21 cellular contexts compared by ENCODE assay signal in genomic region chr6:104969785-104970581, GRCh38. TPM values are rescaled to one million over a fixed set of nuclear protein-coding genes. Genes with fewer than 3 reads are reported as not detected.
DNase-seq lines count a peak whose midpoint lies in the region; ATAC-seq and TF ChIP-seq lines count a peak whose summit lies in the region.
"Had no signal": no experiment of that assay in that cellular context is flagged by ENCODE, and none has a peak within 500 bp of the region (broad histone marks: within the 10 kb centered on the region; RNA-seq: fewer than 3 reads in every experiment).

No MANE protein-coding gene starts in this region.

- H3K4me2 ChIP-seq in neural progenitor cell = peak overlapping the region; percentile 71
- H3K4me2 ChIP-seq: PC-9 had no signal

- no peaks in the 10 kb centered on the region for H3K9me3 Mint-ChIP-seq in neural progenitor cell
- H3K9me3 Mint-ChIP-seq: naive thymus-derived CD4-positive, alpha-beta T cell had no signal

- no peak overlapping the region for H2AFZ ChIP-seq in neural progenitor cell (replicated peaks)
- H2AFZ ChIP-seq: PC-9 had no signal

- H4K20me1 ChIP-seq in neural progenitor cell (ENCODE audit: low read depth) = peaks cover 26% of the 10 kb centered on the region
- H4K20me1 ChIP-seq: BLaER1 treated with 17β-estradiol and CSF1 and Interleukin-3, amounts not matched to agents 10 nM and 100 nM had no signal

- intact Hi-C loops in lower lobe of right lung (cut with DNase I) = no loop called here

- H3K36me3 Mint-ChIP-seq in neural progenitor cell = peaks cover 2% of the 10 kb centered on the region
- H3K36me3 Mint-ChIP-seq: naive thymus-derived CD4-positive, alpha-beta T cell had no signal

- TF ChIP-seq CTCF in choroid plexus epithelial cell (conservative IDR thresholded peaks at IDR 0.05; ENCODE audit: low read depth, low read length) (no peak), neural progenitor cell (IDR thresholded peaks at IDR 0.05) (no peak), lower lobe of right lung (IDR thresholded peaks at IDR 0.05) (no peak)

- no peaks in the 10 kb centered on the region for H3K27me3 Mint-ChIP-seq in neural progenitor cell (ENCODE audit: insufficient read depth, low read depth)

- H3K27me3 ChIP-seq in neural progenitor cell (no peaks in the 10 kb centered on the region), lower lobe of right lung (ENCODE audit: low read depth) (no peaks in the 10 kb centered on the region), H7 (ENCODE audit: control insufficient read depth, insufficient read depth, low read length) (no peaks in the 10 kb centered on the region)
- H3K27me3 ChIP-seq: BLaER1 treated with 17β-estradiol and CSF1 and Interleukin-3, amounts not matched to agents 10 nM and 100 nM; upper lobe of left lung had no signal

- DNase-seq in HCEC 1CT = peak; percentile 33
- DNase-seq in NCI-H69 (lab: John Stamatoyannopoulos, UW) = peak; percentile 22
- peak; percentile 4 for DNase-seq in choroid plexus epithelial cell (ENCODE audit: low read depth)
- DNase-seq in neural progenitor cell (ENCODE audit: low spot score) = peak; percentile 53
- no peak for DNase-seq in lower lobe of right lung
- DNase-seq in H7 = no peak
- DNase-seq in MV-4-11 (lab: John Stamatoyannopoulos, UW) = no peak
- DNase-seq: activated naive CD4-positive, alpha-beta T cell treated with anti-CD3 and anti-CD28 coated beads, Interleukin-2, amount 50 U/mL, for 16 hours; activated T-cell treated with anti-CD3 and anti-CD28 coated beads for 4 hours; naive thymus-derived CD4-positive, alpha-beta T cell; NCI-H2029; NCI-H510A treated with DMSO at 0.1 percent for 48 hours; PC-9; stimulated activated CD4-positive, alpha-beta T cell treated with anti-CD3 and anti-CD28 coated beads, Interleukin-12 subunit alpha, Interleukin-12 subunit beta, amount 100 ng/mL, for 4 hours; stimulated activated naive CD4-positive, alpha-beta T cell treated with Interleukin-2 at 50 U/mL for 16 hours; upper lobe of left lung had no signal

- peak overlapping the region; percentile 61 for H3K27ac Mint-ChIP-seq in neural progenitor cell
- H3K27ac Mint-ChIP-seq: naive thymus-derived CD4-positive, alpha-beta T cell had no signal

- H3K4me3 Mint-ChIP-seq in neural progenitor cell = peak overlapping the region; percentile 31
- H3K4me3 Mint-ChIP-seq: naive thymus-derived CD4-positive, alpha-beta T cell had no signal

- no peak overlapping the region for H3K4me3 ChIP-seq in choroid plexus epithelial cell (ENCODE audit: low read depth, low read length)
- H3K4me3 ChIP-seq in neural progenitor cell = peak overlapping the region; percentile 31
- H3K4me3 ChIP-seq in lower lobe of right lung = no peak overlapping the region
- no peak overlapping the region for H3K4me3 ChIP-seq in H7 (ENCODE audit: insufficient read depth, low read depth, low read length)
- H3K4me3 ChIP-seq: BLaER1 treated with 17β-estradiol and CSF1 and Interleukin-3, amounts not matched to agents 10 nM and 100 nM; coronary artery; PC-9; upper lobe of left lung had no signal

- H3K9me3 ChIP-seq in neural progenitor cell (ENCODE audit: low read depth) = no peaks in the 10 kb centered on the region
- H3K9me3 ChIP-seq in lower lobe of right lung = no peaks in the 10 kb centered on the region
- H3K9me3 ChIP-seq: BLaER1 treated with 17β-estradiol and CSF1 and Interleukin-3, amounts not matched to agents 10 nM and 100 nM; upper lobe of left lung had no signal

- peaks cover 47% of the 10 kb centered on the region for H3F3A ChIP-seq in neural progenitor cell (ENCODE audit: low read depth)

- ATAC-seq in lower lobe of right lung (no peak), HG03139 (IDR thresholded peaks at IDR 0.05; ENCODE audit: unreplicated experiment) (no peak)
- ATAC-seq: naive thymus-derived CD4-positive, alpha-beta T cell had no signal

- H3K4me1 Mint-ChIP-seq in neural progenitor cell = peaks cover 28% of the 10 kb centered on the region
- H3K4me1 Mint-ChIP-seq: naive thymus-derived CD4-positive, alpha-beta T cell had no signal

- peak overlapping the region; percentile 89 for H3K27ac ChIP-seq in neural progenitor cell
- no peak overlapping the region for H3K27ac ChIP-seq in lower lobe of right lung
- H3K27ac ChIP-seq: BLaER1 treated with 17β-estradiol and CSF1 and Interleukin-3, amounts not matched to agents 10 nM and 100 nM; coronary artery; PC-9; upper lobe of left lung had no signal

- peaks cover 6% of the 10 kb centered on the region for H3K36me3 ChIP-seq in neural progenitor cell
- H3K36me3 ChIP-seq in lower lobe of right lung = no peaks in the 10 kb centered on the region
- no peaks in the 10 kb centered on the region; the same call in 1 of the 2 replicates for H3K36me3 ChIP-seq in H7 (replicated peaks; ENCODE audit: control insufficient read depth, insufficient read depth, low read length)
- H3K36me3 ChIP-seq: BLaER1 treated with 17β-estradiol and CSF1 and Interleukin-3, amounts not matched to agents 10 nM and 100 nM; upper lobe of left lung had no signal

- H3K4me1 ChIP-seq in neural progenitor cell (peaks cover 43% of the 10 kb centered on the region), lower lobe of right lung (no peaks in the 10 kb centered on the region)
- H3K4me1 ChIP-seq: upper lobe of left lung had no signal

- no peak overlapping the region for H3K9ac ChIP-seq in neural progenitor cell
- H3K9ac ChIP-seq: BLaER1 treated with 17β-estradiol and CSF1 and Interleukin-3, amounts not matched to agents 10 nM and 100 nM had no signal

- H3K79me2 ChIP-seq in neural progenitor cell (ENCODE audit: low read depth) = peaks cover 100% of the 10 kb centered on the region

RNA-seq across cellular contexts. Expression of gene LIN28B, which starts 13.1 kb away (rescaled TPM):
- total RNA-seq in neural progenitor cell (ENCODE audit: low replicate concordance) (105 and 165 TPM in 2 replicates), lower lobe of right lung (not detected)
- total RNA-seq in H7 (2014; rRNA removed; shearing (Covaris generic)) = 45.6 and 61.2 TPM in 2 replicates
- total RNA-seq: lung microvascular endothelial cell; naive thymus-derived CD4-positive, alpha-beta T cell; PC-9; pulmonary artery endothelial cell had no signal

Comparison
In these comparisons a context has a peak if more than half of its experiments do, and no peak if none do; other contexts are left out.
1. DNase-seq: peak in HCEC 1CT (single experiment), NCI-H69 (single experiment), choroid plexus epithelial cell (single experiment) and neural progenitor cell (single experiment); none in lower lobe of right lung (single experiment), H7 (single experiment) and MV-4-11 (single experiment).
2. RNA of gene LIN28B, which starts 13.1 kb away (total RNA-seq): 105 to 165 TPM in neural progenitor cell and 45.6 to 61.2 TPM in H7; not detected in lower lobe of right lung (single experiment); every median in the first group is over 10 times any median in the second.